ENCODE assay signal across 23 cellular contexts in genomic region chr7:22909958-22910357, GRCh38.
"Had no signal": no experiment of that assay in that cellular context is flagged by ENCODE, and none has a peak within 500 bp of the region (broad histone marks: within the 10 kb centered on the region; RNA-seq: fewer than 3 reads in every experiment).

No MANE protein-coding gene starts in this region.

- DNase-seq: hippocampal formation; kidney glomerular epithelial cell; left cardiac atrium; mesendoderm; naive B cell; natural killer cell; ovary; right lobe of liver; stimulated activated CD4-positive, alpha-beta T cell treated with anti-CD3 and anti-CD28 coated beads, Interleukin-12 subunit alpha, Interleukin-12 subunit beta, amount 100 ng/mL, for 4 hours; stimulated activated CD4-positive, alpha-beta T cell treated with anti-CD3 and anti-CD28 coated beads, Interleukin-15, amount 100 ng/mL, for 24 hours; stimulated activated CD4-positive, alpha-beta T cell treated with anti-CD3 and anti-CD28 coated beads, Interleukin-2, amount 100 ng/mL, for 24 hours; stimulated activated CD4-positive, alpha-beta T cell treated with anti-CD3 and anti-CD28 coated beads, Interleukin-4, amount 100 ng/mL, for 1 hour; stimulated activated naive B cell treated with anti-CD40 and anti-IgM and Interleukin-4, amounts not matched to agents 10 μg/mL and 1 μg/mL and 100 μg/mL, for 72 hours; stimulated activated naive CD8-positive, alpha-beta T cell treated with anti-CD3 and anti-CD28 coated beads, Interleukin-15, Interleukin-2, amounts not matched to agents 100 U/mL and 50 U/mL, for 24 hours; stomach; testis; thyroid gland; trophoblast cell; upper lobe of right lung had no signal

- H3K4me3 ChIP-seq: lung, ovary, prostate gland, right lobe of liver, skin epidermis, stomach, testis, thyroid gland, upper lobe of right lung had no signal

- H3K4me1 ChIP-seq: prostate gland, right lobe of liver, stomach, testis, thyroid gland, upper lobe of right lung had no signal

- H3K36me3 ChIP-seq: ovary, prostate gland, right lobe of liver, stomach, thyroid gland, upper lobe of right lung had no signal

- H3K27ac ChIP-seq: ovary, prostate gland, right lobe of liver, skin epidermis, stomach, testis, thyroid gland, upper lobe of right lung had no signal

- H3K9me3 ChIP-seq: prostate gland, right lobe of liver, stomach, testis, thyroid gland, upper lobe of right lung had no signal

- ATAC-seq: left lobe of liver; natural killer cell; right lobe of liver; stimulated activated naive B cell treated with anti-CD40 and anti-IgM and Interleukin-4, amounts not matched to agents 10 μg/mL and 1 μg/mL and 100 μg/mL, for 72 hours; stimulated activated naive CD8-positive, alpha-beta T cell treated with anti-CD3 and anti-CD28 coated beads, Interleukin-15, Interleukin-2, amounts not matched to agents 100 U/mL and 50 U/mL, for 24 hours; upper lobe of right lung had no signal

- H3K27me3 ChIP-seq: ovary, right lobe of liver, stomach, testis, thyroid gland, upper lobe of right lung had no signal
